ENCODE assay signal across 17 cellular contexts in genomic region chr6:111122458-111123286, GRCh38. TPM values are rescaled to one million over a fixed set of nuclear protein-coding genes. Genes with fewer than 3 reads are reported as not detected.
A peak's percentile ranks its signal among the peaks of the same experiment; 100 is the strongest.
DNase-seq lines count a peak whose midpoint lies in the region; ATAC-seq and TF ChIP-seq lines count a peak whose summit lies in the region.
"Had no signal": no experiment of that assay in that cellular context is flagged by ENCODE, and none has a peak within 500 bp of the region (broad histone marks: within the 10 kb centered on the region; RNA-seq: fewer than 3 reads in every experiment).

No MANE protein-coding gene starts in this region.

- H3K36me3 Mint-ChIP-seq in activated CD4-positive, alpha-beta T cell treated with anti-CD3 and anti-CD28 coated beads, Interleukin-2, amount 10 ng/mL, durations not matched to agents 24 days and 14 days (ENCODE audit: low read depth) = no peaks in the 10 kb centered on the region
- no peaks in the 10 kb centered on the region for H3K36me3 Mint-ChIP-seq in stimulated activated naive B cell treated with anti-CD40 and anti-IgM and Interleukin-4, amounts not matched to agents 10 μg/mL and 1 μg/mL and 100 μg/mL, for 72 hours
- H3K36me3 Mint-ChIP-seq: activated CD4-positive, alpha-beta memory T cell treated with anti-CD3 and anti-CD28 coated beads for 36 hours; type B pancreatic cell had no signal

- DNase-seq in activated CD4-positive, alpha-beta T cell treated with anti-CD3 and anti-CD28 coated beads, Interleukin-2, amount 10 ng/mL, durations not matched to agents 24 days and 14 days = no peak
- DNase-seq in activated CD4-positive, alpha-beta T cell treated with anti-CD3 and anti-CD28 coated beads, Interleukin-2, amount 50 U/mL, for 48 hours = no peak
- DNase-seq in HEK293T (ENCODE audit: extremely low spot score) (no peak), cerebellum (ENCODE audit: low spot score) (peak; percentile 49), right cardiac atrium (no peak), SK-N-DZ (ENCODE audit: low spot score) (no peak), DMS53 treated with DMSO at 0.1 percent for 48 hours (lab: John Stamatoyannopoulos, UW; ENCODE audit: unreplicated experiment) (no peak)
- no peak for DNase-seq in stimulated activated naive B cell treated with anti-CD40 and anti-IgM and Interleukin-4, amounts not matched to agents 10 μg/mL and 1 μg/mL and 100 μg/mL, for 72 hours
- DNase-seq: ACHN; activated CD4-positive, alpha-beta memory T cell treated with anti-CD3 and anti-CD28 coated beads for 36 hours; NCI-H446 treated with DMSO at 0.1 percent for 48 hours; stimulated activated CD4-positive, alpha-beta T cell treated with anti-CD3 and anti-CD28 coated beads, Interleukin-15, amount 100 ng/mL, for 24 hours had no signal

- ATAC-seq in stimulated activated naive B cell treated with anti-CD40 and anti-IgM and Interleukin-4, amounts not matched to agents 10 μg/mL and 1 μg/mL and 100 μg/mL, for 72 hours (replicated peaks) = no peak
- no peak for ATAC-seq in right cardiac atrium
- ATAC-seq: GM23338 had no signal

- H3K27ac Mint-ChIP-seq in activated CD4-positive, alpha-beta T cell treated with anti-CD3 and anti-CD28 coated beads, Interleukin-2, amount 10 ng/mL, durations not matched to agents 24 days and 14 days = peak overlapping the region; percentile 35
- H3K27ac Mint-ChIP-seq in stimulated activated naive B cell treated with anti-CD40 and anti-IgM and Interleukin-4, amounts not matched to agents 10 μg/mL and 1 μg/mL and 100 μg/mL, for 72 hours = peak overlapping the region; percentile 2
- H3K27ac Mint-ChIP-seq: activated CD4-positive, alpha-beta memory T cell treated with anti-CD3 and anti-CD28 coated beads for 36 hours; GM23338; T-helper 2 cell treated with Interferon-gamma antibody and Interleukin-4, amounts not matched to agents 5 μg/mL and 100 μg/mL, for 36 hours; type B pancreatic cell had no signal

- CTCF ChIA-PET in HEK293T (lab: Yijun Ruan, JAX) = no interaction called here

- no peaks in the 10 kb centered on the region for H3K27me3 Mint-ChIP-seq in activated CD4-positive, alpha-beta T cell treated with anti-CD3 and anti-CD28 coated beads, Interleukin-2, amount 10 ng/mL, durations not matched to agents 24 days and 14 days
- H3K27me3 Mint-ChIP-seq in stimulated activated naive B cell treated with anti-CD40 and anti-IgM and Interleukin-4, amounts not matched to agents 10 μg/mL and 1 μg/mL and 100 μg/mL, for 72 hours = no peaks in the 10 kb centered on the region
- H3K27me3 Mint-ChIP-seq: activated CD4-positive, alpha-beta memory T cell treated with anti-CD3 and anti-CD28 coated beads for 36 hours; type B pancreatic cell had no signal

- H3K4me3 ChIP-seq in right cardiac atrium (ENCODE audit: low read length) = no peak overlapping the region
- H3K4me3 ChIP-seq: GM23338 had no signal

- intact Hi-C loops in activated CD4-positive, alpha-beta T cell treated with anti-CD3 and anti-CD28 coated beads, Interleukin-2, amount 10 ng/mL, durations not matched to agents 24 days and 14 days (cut with micrococcal nuclease) = no loop called here
- intact Hi-C loops in right cardiac atrium (cut with DNase I) = no loop called here

- no peaks in the 10 kb centered on the region for H3K9me3 Mint-ChIP-seq in activated CD4-positive, alpha-beta T cell treated with anti-CD3 and anti-CD28 coated beads, Interleukin-2, amount 10 ng/mL, durations not matched to agents 24 days and 14 days
- no peaks in the 10 kb centered on the region for H3K9me3 Mint-ChIP-seq in stimulated activated naive B cell treated with anti-CD40 and anti-IgM and Interleukin-4, amounts not matched to agents 10 μg/mL and 1 μg/mL and 100 μg/mL, for 72 hours
- H3K9me3 Mint-ChIP-seq: activated CD4-positive, alpha-beta memory T cell treated with anti-CD3 and anti-CD28 coated beads for 36 hours; central memory CD8-positive, alpha-beta T cell; GM23338; T-helper 2 cell treated with Interferon-gamma antibody and Interleukin-4, amounts not matched to agents 5 μg/mL and 100 μg/mL, for 36 hours had no signal

- POLR2A ChIA-PET in HEK293T (lab: Yijun Ruan, JAX) = no interaction called here

- no peaks in the 10 kb centered on the region for H3K4me1 ChIP-seq in right cardiac atrium (ENCODE audit: control insufficient read depth, insufficient read depth, low read length)

- 75% methylated on average over 7 of the region's 7 CpGs for WGBS in right cardiac atrium

- H3K4me3 Mint-ChIP-seq in activated CD4-positive, alpha-beta T cell treated with anti-CD3 and anti-CD28 coated beads, Interleukin-2, amount 10 ng/mL, durations not matched to agents 24 days and 14 days = no peak overlapping the region
- H3K4me3 Mint-ChIP-seq in stimulated activated naive B cell treated with anti-CD40 and anti-IgM and Interleukin-4, amounts not matched to agents 10 μg/mL and 1 μg/mL and 100 μg/mL, for 72 hours = no peak overlapping the region
- H3K4me3 Mint-ChIP-seq: activated CD4-positive, alpha-beta memory T cell treated with anti-CD3 and anti-CD28 coated beads for 36 hours; central memory CD8-positive, alpha-beta T cell; GM23338; T-helper 2 cell treated with Interferon-gamma antibody and Interleukin-4, amounts not matched to agents 5 μg/mL and 100 μg/mL, for 36 hours; type B pancreatic cell had no signal

- no peak overlapping the region for H3K27ac ChIP-seq in right cardiac atrium (ENCODE audit: low read length)
- H3K27ac ChIP-seq: epithelial cell of prostate had no signal

- H3K4me1 Mint-ChIP-seq in activated CD4-positive, alpha-beta T cell treated with anti-CD3 and anti-CD28 coated beads, Interleukin-2, amount 10 ng/mL, durations not matched to agents 24 days and 14 days = peaks cover 7% of the 10 kb centered on the region
- H3K4me1 Mint-ChIP-seq in stimulated activated naive B cell treated with anti-CD40 and anti-IgM and Interleukin-4, amounts not matched to agents 10 μg/mL and 1 μg/mL and 100 μg/mL, for 72 hours = peaks cover 3 to 6% of the 10 kb centered on the region in 2 donors

- H3K9me3 ChIP-seq in right cardiac atrium (ENCODE audit: control insufficient read depth, low read length) = no peaks in the 10 kb centered on the region

- H3K27me3 ChIP-seq in right cardiac atrium (ENCODE audit: control insufficient read depth, insufficient read depth) = no peaks in the 10 kb centered on the region

TF ChIP-seq in HEK293T, 16 proteins besides CTCF, POLR2A, EP300 and RAD21:
- TF ChIP-seq PKNOX1 (IDR thresholded peaks at IDR 0.05) (peak; percentile 25; the same call in 1 of the 2 replicates), ARNT (IDR thresholded peaks at IDR 0.05) (no peak), SP1 (IDR thresholded peaks at IDR 0.05) (no peak)

RNA-seq across cellular contexts. Expression of gene SLC16A10, which starts 35.4 kb away (rescaled TPM):
- total RNA-seq in activated CD4-positive, alpha-beta T cell treated with anti-CD3 and anti-CD28 coated beads, Interleukin-2, amount 10 ng/mL, durations not matched to agents 24 days and 14 days = 4.2 and 5.1 TPM in 2 replicates
- total RNA-seq in cerebellum (12.1 TPM), right cardiac atrium (10 to 100 TPM in 1 of 4 donors, 1 to 10 TPM in 3; 5.0 to 11.3 (median 5.4) TPM)
- polyA plus RNA-seq in right cardiac atrium = 2.2 TPM
- polyA plus RNA-seq in SK-N-DZ (2014; cell fraction: cytosol; rRNA removed) = 36.8 and 38.1 TPM in 2 replicates
- polyA plus RNA-seq in SK-N-DZ (2014; cell fraction: nucleus; rRNA removed) = 18.9 and 19.9 TPM in 2 replicates
